8 cellular contexts compared by ENCODE assay signal in genomic region chr1:231527586-231528174, GRCh38. TPM values are rescaled to one million over a fixed set of nuclear protein-coding genes. Genes with fewer than 3 reads are reported as not detected.
DNase-seq lines count a peak whose midpoint lies in the region; ATAC-seq and TF ChIP-seq lines count a peak whose summit lies in the region.

No MANE protein-coding gene starts in this region.

- H3K27me3 Mint-ChIP-seq in osteocyte (ENCODE audit: unreplicated experiment), result no peaks in the 10 kb centered on the region

- H3K36me3 Mint-ChIP-seq in osteocyte (ENCODE audit: unreplicated experiment), result peaks cover 5% of the 10 kb centered on the region

- H3K27ac Mint-ChIP-seq in osteocyte (ENCODE audit: unreplicated experiment), result peak overlapping the region; percentile 100

- no peaks in the 10 kb centered on the region for H3K9me3 Mint-ChIP-seq in osteocyte (ENCODE audit: unreplicated experiment)

- H3K36me3 ChIP-seq in Panc1 (ENCODE audit: control insufficient read depth, insufficient read depth, low read length), result peaks cover 16% of the 10 kb centered on the region

- no TSS peak for BruUV-seq in Panc1 (replicated peaks; lab: Mats Ljungman, UMichigan)

- CTCF ChIA-PET in Panc1 (lab: Charles Lee), result interaction anchor here (0.6 kb wide), 1 partner anchor 300 kb away, joined by 7 read pairs; no protein-coding TSS in a partner anchor

- in situ Hi-C loops in Panc1 (cut with HindIII; ENCODE audit: low pct_unique_long_range_greater_than_20kb, low sequenced_read_pairs), result no loop called here

- ATAC-seq in HG02763 (IDR thresholded peaks at IDR 0.05; ENCODE audit: unreplicated experiment), result peak; percentile 8
- peak; percentile 31 for ATAC-seq in Panc1
- ATAC-seq in esophagus mucosa, result peak; percentile 7

- intact Hi-C loops in Panc1 (cut with micrococcal nuclease; ENCODE audit: unreplicated experiment), result loop anchor here (2.0 kb wide), 1 partner anchor 105 kb away; the partner anchor contains the start of gene EGLN1

- no peaks in the 10 kb centered on the region for H3K27me3 ChIP-seq in Panc1 (ENCODE audit: control insufficient read depth, insufficient read depth, low read length)

- no peaks in the 10 kb centered on the region for H3K9me3 ChIP-seq in Panc1 (ENCODE audit: control insufficient read depth, insufficient read depth, low read depth, low read length)

- peaks cover 27% of the 10 kb centered on the region for H3K4me1 Mint-ChIP-seq in osteocyte (ENCODE audit: unreplicated experiment)

- POLR2A ChIA-PET in Panc1 (lab: Charles Lee), result no interaction called here

- peaks cover 9% of the 10 kb centered on the region for H3K4me1 ChIP-seq in Panc1 (ENCODE audit: control insufficient read depth, insufficient read depth, low read length)

- H3K27ac ChIP-seq in Panc1 (ENCODE audit: low read length), result peak overlapping the region; percentile 97

- peak; percentile 14 for DNase-seq in NCI-H748 (lab: John Stamatoyannopoulos, UW; ENCODE audit: unreplicated experiment)
- DNase-seq in NCI-H748 treated with DMSO at 0.1 percent for 48 hours (lab: John Stamatoyannopoulos, UW), result no peak
- no peak for DNase-seq in Panc1 (ENCODE audit: low read depth, low spot score)
- no peak for DNase-seq in osteocyte (ENCODE audit: extremely low spot score, unreplicated experiment)
- DNase-seq in UCSD-AML1 (lab: John Stamatoyannopoulos, UW; ENCODE audit: unreplicated experiment), result no peak
- no peak for DNase-seq in GM20000 (ENCODE audit: low spot score)

- TF ChIP-seq CTCF in Panc1 (IDR thresholded peaks at IDR 0.05) (no peak), osteocyte (IDR thresholded peaks at IDR 0.05) (no peak), GM20000 (IDR thresholded peaks at IDR 0.05; ENCODE audit: extremely low read depth, missing control alignments) (no peak)

- peak overlapping the region; percentile 98 for H3K4me3 Mint-ChIP-seq in osteocyte (ENCODE audit: unreplicated experiment)

- peak overlapping the region; percentile 92 to 96 for H3K4me3 ChIP-seq in Panc1 (ENCODE audit: low read depth in 2 of 2, low read length in 2 of 2)

RNA-seq across cellular contexts. Expression of gene TSNAX, which starts 0.8 kb away (rescaled TPM):
- total RNA-seq in Panc1 (2021; ENCODE audit: unreplicated experiment) (40.0 TPM), esophagus mucosa (21.3 TPM), osteocyte (44.1 and 45.2 TPM in 2 replicates)
- polyA plus RNA-seq in Panc1 (2012; ENCODE audit: insufficient read length), result 20.5 TPM
